Comparison of ENCODE assay signal across 21 cellular contexts in genomic region chr12:23941780-23942179, GRCh38. TPM values are rescaled to one million over a fixed set of nuclear protein-coding genes. Genes with fewer than 3 reads are reported as not detected.
DNase-seq lines count a peak whose midpoint lies in the region; ATAC-seq, FAIRE-seq and TF ChIP-seq lines count a peak whose summit lies in the region.
"Had no signal": no experiment of that assay in that cellular context is flagged by ENCODE, and none has a peak within 500 bp of the region (broad histone marks: within the 10 kb centered on the region; RNA-seq: fewer than 3 reads in every experiment).

No MANE protein-coding gene starts in this region.

- intact Hi-C loops in right lobe of liver (cut with DNase I) (no loop called here), pancreas (cut with DNase I) (no loop called here), ascending aorta (cut with DNase I) (loop anchor here (10.0 kb wide), 1 partner anchor 727 kb away; no protein-coding TSS in a partner anchor)

- H3K36me3 ChIP-seq in right lobe of liver = no peaks in the 10 kb centered on the region
- no peaks in the 10 kb centered on the region for H3K36me3 ChIP-seq in pancreas
- H3K36me3 ChIP-seq in ascending aorta = no peaks in the 10 kb centered on the region
- H3K36me3 ChIP-seq: BLaER1 treated with 17β-estradiol and CSF1 and Interleukin-3, amounts not matched to agents 10 nM and 100 nM; HAP-1 had no signal

- ATAC-seq in left lobe of liver = peak; percentile 67
- peak; percentile 70 to 81 (median 76) for ATAC-seq in right lobe of liver
- no peak for ATAC-seq in pancreas

- TF ChIP-seq POLR2A in right lobe of liver (IDR thresholded peaks at IDR 0.05) = no peak

- WGBS in right lobe of liver (ENCODE audit: insufficient coverage, low coverage, low lambda C conversion rate, missing lambda C conversion rate) = 13% methylated on average over 1 of the region's 1 CpG
- 58 to 79% methylated on average over 1 of the region's 1 CpG for WGBS in pancreas, 2 donors

- no peaks in the 10 kb centered on the region for H3K27me3 ChIP-seq in right lobe of liver
- H3K27me3 ChIP-seq in pancreas = peaks cover 0 to 9% (median 2%) of the 10 kb centered on the region in 4 donors
- H3K27me3 ChIP-seq in ascending aorta = no peaks in the 10 kb centered on the region
- H3K27me3 ChIP-seq: BLaER1 treated with 17β-estradiol and CSF1 and Interleukin-3, amounts not matched to agents 10 nM and 100 nM had no signal

- TF ChIP-seq CTCF in right lobe of liver (IDR thresholded peaks at IDR 0.05) = no peak
- no peak for TF ChIP-seq CTCF in pancreas (IDR thresholded peaks at IDR 0.05)
- TF ChIP-seq CTCF in ascending aorta (IDR thresholded peaks at IDR 0.05) = no peak
- no peak for TF ChIP-seq CTCF in foreskin fibroblast (IDR thresholded peaks at IDR 0.05; ENCODE audit: low read depth, low read length)

- H3K27ac ChIP-seq in right lobe of liver (peak overlapping the region in 2 of 3 donors; percentile 65 to 69), pancreas (no peak overlapping the region), ascending aorta (no peak overlapping the region)
- H3K27ac ChIP-seq: 22Rv1; BLaER1 treated with 17β-estradiol and CSF1 and Interleukin-3, amounts not matched to agents 10 nM and 100 nM had no signal

- H3K4me3 ChIP-seq in right lobe of liver (peak overlapping the region in 2 of 3 donors; percentile 3 to 24), pancreas (no peak overlapping the region), ascending aorta (no peak overlapping the region), foreskin fibroblast (ENCODE audit: low read depth in 1 of 2, low read length in 2 of 2) (no peak overlapping the region)
- H3K4me3 ChIP-seq: BLaER1 treated with 17β-estradiol and CSF1 and Interleukin-3, amounts not matched to agents 10 nM and 100 nM; HAP-1 had no signal

- peak; percentile 9 for FAIRE-seq in pancreas (lab: Jason Lieb, UNC)
- FAIRE-seq: G401.6, GM12892, H54 had no signal

- peak; percentile 13 for DNase-seq in DMS 273 (lab: John Stamatoyannopoulos, UW; ENCODE audit: unreplicated experiment)
- no peak for DNase-seq in DMS 273 treated with DMSO at 0.1 percent for 48 hours (lab: John Stamatoyannopoulos, UW)
- peak; percentile 49 for DNase-seq in left lobe of liver (ENCODE audit: low spot score)
- no peak for DNase-seq in right lobe of liver
- DNase-seq in pancreas = no peak
- no peak for DNase-seq in ascending aorta (ENCODE audit: low spot score in 2 of 2)
- DNase-seq in NCI-H1092 (lab: John Stamatoyannopoulos, UW) = no peak
- DNase-seq in foreskin fibroblast = no peak
- DNase-seq: CD4-positive, alpha-beta T cell; CD8-positive, alpha-beta memory T cell; DMS153; DND-41; GOT3; HFFc6 had no signal

- H3K9me3 ChIP-seq in right lobe of liver (no peaks in the 10 kb centered on the region), pancreas (no peaks in the 10 kb centered on the region), ascending aorta (no peaks in the 10 kb centered on the region)
- H3K9me3 ChIP-seq: BLaER1 treated with 17β-estradiol and CSF1 and Interleukin-3, amounts not matched to agents 10 nM and 100 nM; HAP-1 had no signal

- H3K4me1 ChIP-seq in right lobe of liver = peaks cover 0 to 27% (median 4%) of the 10 kb centered on the region in 4 donors
- no peaks in the 10 kb centered on the region for H3K4me1 ChIP-seq in pancreas
- no peaks in the 10 kb centered on the region for H3K4me1 ChIP-seq in ascending aorta
- H3K4me1 ChIP-seq: BLaER1 treated with 17β-estradiol and CSF1 and Interleukin-3, amounts not matched to agents 10 nM and 100 nM had no signal

RNA-seq across cellular contexts. Expression of gene SOX5, which starts 7.7 kb away (rescaled TPM):
- total RNA-seq in left lobe of liver (32.2 TPM), right lobe of liver (10 to 100 TPM; 14.8 to 34.3 (median 31.1) TPM), pancreas (1 to 10 TPM in 5 of 6 donors, under 1 TPM in 1; 0.47 to 2.5 (median 1.6) TPM), ascending aorta (18.2 TPM)
- 1 to 10 TPM in 1 of 2 donors, under 1 TPM in 1; 0.76 to 2.0 TPM for polyA plus RNA-seq in pancreas
- total RNA-seq: CD4-positive, alpha-beta T cell; HFFc6 had no signal
- polyA plus RNA-seq: CD14-positive monocyte; CD8-positive, alpha-beta memory T cell had no signal

Comparison
In these comparisons a context has a peak if more than half of its experiments do, and no peak if none do; other contexts are left out.
1. DNase-seq: peak in DMS 273 (single experiment) and left lobe of liver (single experiment); none in DMS 273 treated with DMSO at 0.1 percent for 48 hours (single experiment), right lobe of liver (0 of 3), pancreas (0 of 6), ascending aorta (0 of 2), NCI-H1092 (single experiment) and foreskin fibroblast (0 of 2).
2. ATAC-seq: peak in left lobe of liver (single experiment) and right lobe of liver (4 of 4); none in pancreas (0 of 4).
3. H3K27ac ChIP-seq: peak in right lobe of liver (2 of 3); none in pancreas (0 of 4) and ascending aorta (0 of 2).
4. H3K4me3 ChIP-seq: peak in right lobe of liver (2 of 3); none in pancreas (0 of 4), ascending aorta (0 of 2) and foreskin fibroblast (0 of 2).